ENCODE assay signal across 8 cellular contexts in genomic region chr3:189132125-189132744, GRCh38. TPM values are rescaled to one million over a fixed set of nuclear protein-coding genes. Genes with fewer than 3 reads are reported as not detected.
A peak's percentile ranks its signal among the peaks of the same experiment; 100 is the strongest.
DNase-seq lines count a peak whose midpoint lies in the region; TF ChIP-seq lines count a peak whose summit lies in the region.

No MANE protein-coding gene starts in this region.

- no peak overlapping the region for H3K23ac ChIP-seq in H9 (ENCODE audit: insufficient read length, low read depth, low read length)

- H3K27ac ChIP-seq in neutrophil (peak overlapping the region; percentile 73), suprapubic skin (peak overlapping the region; percentile 62), H9 (ENCODE audit: insufficient read length, low read depth, low read length) (no peak overlapping the region)

- no peak overlapping the region for H2BK12ac ChIP-seq in H9 (ENCODE audit: insufficient read length, low read depth, low read length)

- H3K9me3 Mint-ChIP-seq in H9, result no peaks in the 10 kb centered on the region

- H3K4me1 Mint-ChIP-seq in H9, result peaks cover 0 to under 1% of the 10 kb centered on the region in 2 experiments; a peak in 3 of 4 replicates

- H3K36me3 Mint-ChIP-seq in H9 (ENCODE audit: insufficient read depth in 1 of 3, low read depth in 3 of 3), result no peaks in the 10 kb centered on the region

- no peak overlapping the region for H3K18ac ChIP-seq in H9 (ENCODE audit: insufficient read length, low read depth, low read length)

- H3K27me3 Mint-ChIP-seq in H9 (ENCODE audit: low read depth), result no peaks in the 10 kb centered on the region

- H2BK120ac ChIP-seq in H9 (ENCODE audit: low read depth, low read length, poor library complexity, severe bottlenecking), result no peak overlapping the region

- no peak overlapping the region for H3K27ac Mint-ChIP-seq in H9

- H4K8ac ChIP-seq in H9 (replicated peaks; ENCODE audit: insufficient read length, low read depth, low read length), result no peak overlapping the region

- H3K14ac ChIP-seq in H9 (ENCODE audit: insufficient read depth, low read length), result no peak overlapping the region

- no peaks in the 10 kb centered on the region for H3K23me2 ChIP-seq in H9 (ENCODE audit: insufficient read length, low read depth, low read length, poor library complexity, severe bottlenecking)

- H4K5ac ChIP-seq in H9 (ENCODE audit: insufficient read length, low read depth, low read length), result no peak overlapping the region

- H4K91ac ChIP-seq in H9 (ENCODE audit: insufficient read length, low read depth, low read length), result no peak overlapping the region

- no peaks in the 10 kb centered on the region for H4K20me1 ChIP-seq in H9 (ENCODE audit: control insufficient read depth, insufficient read depth, insufficient read length)

- H2BK15ac ChIP-seq in H9 (ENCODE audit: low read depth, low read length), result no peak overlapping the region

- peaks cover 23 to 25% of the 10 kb centered on the region in 2 experiments for H3K4me1 ChIP-seq in neutrophil (ENCODE audit: control insufficient read depth in 1 of 2, insufficient read depth in 1 of 2, low read depth in 1 of 2, low read length in 1 of 2)
- peaks cover 20% of the 10 kb centered on the region for H3K4me1 ChIP-seq in suprapubic skin
- H3K4me1 ChIP-seq in H9 (ENCODE audit: insufficient read depth, low read length), result no peaks in the 10 kb centered on the region

- no peaks in the 10 kb centered on the region for H3K9me3 ChIP-seq in neutrophil
- no peaks in the 10 kb centered on the region for H3K9me3 ChIP-seq in suprapubic skin
- no peaks in the 10 kb centered on the region for H3K9me3 ChIP-seq in H9 (ENCODE audit: control insufficient read depth, low read depth, low read length)

- H3K56ac ChIP-seq in H9 (ENCODE audit: insufficient read length, low read depth, low read length), result no peak overlapping the region

- no peak overlapping the region for H3T11ph ChIP-seq in H9 (ENCODE audit: low read length)

- no peak overlapping the region for H3K4me2 ChIP-seq in H9 (ENCODE audit: insufficient read depth, insufficient read length, low read length)

- H3K36me3 ChIP-seq in neutrophil (no peaks in the 10 kb centered on the region), suprapubic skin (no peaks in the 10 kb centered on the region)

- no peak overlapping the region for H2BK20ac ChIP-seq in H9 (ENCODE audit: low read depth, low read length, poor library complexity, severe bottlenecking)

- no peak overlapping the region for H2AK5ac ChIP-seq in H9 (ENCODE audit: insufficient read length, low read length)

- H3K9ac ChIP-seq in H9 (ENCODE audit: extremely low read depth, insufficient read length, low read length), result no peak overlapping the region

- no peak for TF ChIP-seq CTCF in neutrophil (IDR thresholded peaks at IDR 0.05)
- TF ChIP-seq CTCF in suprapubic skin (IDR thresholded peaks at IDR 0.05), result no peak
- no peak for TF ChIP-seq CTCF in H9 (conservative IDR thresholded peaks at IDR 0.05)

- no peak for TF ChIP-seq POLR2A in suprapubic skin (IDR thresholded peaks at IDR 0.05)

- no peaks in the 10 kb centered on the region for H3K79me1 ChIP-seq in H9 (ENCODE audit: insufficient read depth, low read depth, low read length, poor library complexity, severe bottlenecking)

- H3K79me2 ChIP-seq in H9 (ENCODE audit: insufficient read depth, low read length), result no peaks in the 10 kb centered on the region

- H3K4me3 ChIP-seq in neutrophil (ENCODE audit: low read depth in 1 of 2, low read length in 1 of 2) (peak overlapping the region; percentile 19 to 33), suprapubic skin (no peak overlapping the region)

- H2AFZ ChIP-seq in H9 (ENCODE audit: low read length), result no peak overlapping the region

- no peak for TF ChIP-seq EP300 in suprapubic skin (IDR thresholded peaks at IDR 0.05)

- WGBS in suprapubic skin, result 32% methylated on average over 11 of the region's 11 CpGs
- no CpG with 5 or more reads among the region's 11 CpGs for WGBS in H9 (ENCODE audit: extremely low coverage, insufficient read length, low lambda C conversion rate)

- H3K4me3 Mint-ChIP-seq in H9, result no peak overlapping the region

- DNase-seq in SIG-M5 treated with dmso at 0.1 percent for 504 hours (lab: John Stamatoyannopoulos, UW; ENCODE audit: unreplicated experiment), result peak; percentile 86
- no peak for DNase-seq in SIG-M5 (lab: John Stamatoyannopoulos, UW)
- DNase-seq in HPDE6-E6E7 (ENCODE audit: extremely low spot score), result peak; percentile 61
- peak; percentile 71 for DNase-seq in activated CD4-positive, alpha-beta T cell treated with anti-CD3 and anti-CD28 coated beads for 1 hour
- DNase-seq in dedifferentiated amniotic fluid mesenchymal stem cell (ENCODE audit: extremely low spot score), result peak; percentile 64
- no peak for DNase-seq in suprapubic skin (ENCODE audit: low spot score in 2 of 2)
- no peak for DNase-seq in H9

- no peak overlapping the region for H2BK5ac ChIP-seq in H9 (ENCODE audit: insufficient read length, low read length)

- H3K27me3 ChIP-seq in neutrophil (peaks cover 16% of the 10 kb centered on the region), suprapubic skin (no peaks in the 10 kb centered on the region), H9 (ENCODE audit: insufficient read depth, low read length) (no peaks in the 10 kb centered on the region)

- no peak overlapping the region for H3K4ac ChIP-seq in H9 (ENCODE audit: low read depth, low read length)

RNA-seq across cellular contexts. Expression of gene TPRG1, which starts 39.5 kb away (rescaled TPM):
- total RNA-seq in suprapubic skin (10 to 100 TPM; 19.9 to 30.9 (median 28.4) TPM), H9 (2021) (0.20 and 0.66 TPM in 2 replicates)

Comparison
In these comparisons a context has a peak if more than half of its experiments do, and no peak if none do; other contexts are left out.
1. DNase-seq: peak in SIG-M5 treated with dmso at 0.1 percent for 504 hours (single experiment), HPDE6-E6E7 (single experiment), activated CD4-positive, alpha-beta T cell treated with anti-CD3 and anti-CD28 coated beads for 1 hour (single experiment) and dedifferentiated amniotic fluid mesenchymal stem cell (single experiment); none in SIG-M5 (single experiment), suprapubic skin (0 of 2) and H9 (single experiment).
2. RNA of gene TPRG1, which starts 39.5 kb away (total RNA-seq): 19.9 to 30.9 TPM in suprapubic skin; 0.20 to 0.66 TPM in H9; every median in the first group is over 10 times any median in the second.